ENCODE assay signal across 8 cellular contexts in the genomic region with DNA sequence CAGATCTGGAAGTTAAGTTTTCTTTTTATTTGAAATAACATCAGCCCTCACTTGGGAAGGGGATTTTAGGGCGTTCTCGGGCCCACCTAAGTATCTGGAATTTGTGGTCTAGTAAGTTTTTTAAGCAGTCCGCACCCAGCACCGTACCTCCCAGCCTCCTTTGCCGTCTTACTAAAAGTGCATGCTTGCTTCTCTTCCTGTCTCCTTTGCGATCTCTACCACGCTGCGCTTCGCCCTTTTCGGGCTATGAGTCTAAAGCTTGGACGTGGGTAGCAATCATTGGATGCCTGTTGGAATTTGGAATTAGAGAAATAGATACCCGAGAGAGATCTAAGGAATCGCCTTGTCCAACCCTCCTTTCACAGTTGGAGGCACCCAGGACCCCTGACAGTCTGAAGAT. TPM values are rescaled to one million over a fixed set of nuclear protein-coding genes. Genes with fewer than 3 reads are reported as not detected.
DNase-seq lines count a peak whose midpoint lies in the region; ATAC-seq and TF ChIP-seq lines count a peak whose summit lies in the region.

No MANE protein-coding gene starts in this region.

- in situ Hi-C loops in ACHN (cut with HindIII; ENCODE audit: low pct_ligation_motif_present, low pct_unique_long_range_greater_than_20kb, low sequenced_read_pairs) = no loop called here

- H3K4me3 Mint-ChIP-seq in endothelial cell (ENCODE audit: unreplicated experiment) (peak overlapping the region; percentile 91), naive B cell (peak overlapping the region; percentile 21 to 85 (median 52))

- H3K4me2 ChIP-seq in KMS-11 = peak overlapping the region; percentile 51

- H3K4me1 ChIP-seq in KMS-11 (ENCODE audit: low read depth, poor library complexity, severe bottlenecking) = no peaks in the 10 kb centered on the region

- H3K36me3 ChIP-seq in KMS-11 (ENCODE audit: insufficient read depth) = no peaks in the 10 kb centered on the region

- no peaks in the 10 kb centered on the region for H3K36me3 Mint-ChIP-seq in endothelial cell (ENCODE audit: low read depth, unreplicated experiment)
- no peaks in the 10 kb centered on the region for H3K36me3 Mint-ChIP-seq in naive B cell

- TF ChIP-seq CTCF in KMS-11 (conservative IDR thresholded peaks at IDR 0.05; ENCODE audit: low read depth, low read length) = no peak
- no peak for TF ChIP-seq CTCF in endothelial cell (IDR thresholded peaks at IDR 0.05; ENCODE audit: unreplicated experiment)

- ATAC-seq in naive B cell (ENCODE audit: low read depth in 2 of 2) (no peak), GM21390 (IDR thresholded peaks at IDR 0.05; ENCODE audit: unreplicated experiment) (no peak), GM18867 (IDR thresholded peaks at IDR 0.05; ENCODE audit: unreplicated experiment) (no peak)

- no peaks in the 10 kb centered on the region for H3K79me2 ChIP-seq in KMS-11 (ENCODE audit: insufficient read depth, low read depth)

- H3K9me3 Mint-ChIP-seq in endothelial cell (ENCODE audit: unreplicated experiment) = no peaks in the 10 kb centered on the region
- H3K9me3 Mint-ChIP-seq in naive B cell = peaks cover 0 to 2% (median 0%) of the 10 kb centered on the region in 7 donors

- DNase-seq in ACHN (peak; percentile 27), endothelial cell (ENCODE audit: low spot score) (no peak), naive B cell (no peak), RKO (ENCODE audit: low spot score) (no peak), NCI-H1694 (lab: John Stamatoyannopoulos, UW) (no peak)

- H3K4me3 ChIP-seq in KMS-11 (IDR thresholded peaks at IDR 0.05; ENCODE audit: insufficient read depth, low read depth, low read length) = no peak overlapping the region

- H3K27me3 Mint-ChIP-seq in endothelial cell (ENCODE audit: unreplicated experiment) (peaks cover 10% of the 10 kb centered on the region), naive B cell (peaks cover 48 to 63% (median 53%) of the 10 kb centered on the region in 3 donors)

- H3K4me1 Mint-ChIP-seq in endothelial cell (ENCODE audit: unreplicated experiment) = peaks cover 18% of the 10 kb centered on the region
- peaks cover 0 to 10% (median 7%) of the 10 kb centered on the region in 3 donors for H3K4me1 Mint-ChIP-seq in naive B cell

- H3K27ac Mint-ChIP-seq in endothelial cell (ENCODE audit: unreplicated experiment) (no peak overlapping the region), naive B cell (peak overlapping the region in 1 of 6 donors; percentile 49)

- no peaks in the 10 kb centered on the region for H4K20me1 ChIP-seq in KMS-11 (ENCODE audit: insufficient read depth)

- no peaks in the 10 kb centered on the region; the same call in 1 of the 2 replicates for H3K27me3 ChIP-seq in KMS-11 (ENCODE audit: insufficient read depth, low read depth)

- no peak overlapping the region for H3K27ac ChIP-seq in KMS-11

- H2AFZ ChIP-seq in KMS-11 (ENCODE audit: low read depth) = peak overlapping the region; percentile 91

- H3K9ac ChIP-seq in KMS-11 = peak overlapping the region; percentile 12; the same call in 1 of the 2 replicates

RNA-seq across cellular contexts. Expression of gene THSD4, which starts 1.1 kb away (rescaled TPM):
- 0.92 TPM for total RNA-seq in endothelial cell (ENCODE audit: unreplicated experiment)
- not detected for polyA plus RNA-seq in naive B cell (ENCODE audit: low read depth in 6 of 6)
